Comparison of ENCODE assay signal across 28 cellular contexts in genomic region chr15:66985653-66986052, GRCh38.
"Had no signal": no experiment of that assay in that cellular context is flagged by ENCODE, and none has a peak within 500 bp of the region (broad histone marks: within the 10 kb centered on the region; RNA-seq: fewer than 3 reads in every experiment).

No MANE protein-coding gene starts in this region.

- H3K4me3 ChIP-seq: lower lobe of right lung, pancreas, prostate gland, spleen, suprapubic skin, thoracic aorta, tibial artery, upper lobe of right lung, uterus had no signal

- H3K9me3 ChIP-seq: lower lobe of right lung, pancreas, prostate gland, suprapubic skin, thoracic aorta, tibial artery, upper lobe of right lung, uterus had no signal

- H3K4me1 Mint-ChIP-seq: naive thymus-derived CD4-positive, alpha-beta T cell; stimulated activated effector memory CD8-positive, alpha-beta T cell treated with anti-CD3 and anti-CD28 coated beads, Interleukin-12 subunit alpha, Interleukin-12 subunit beta, amount 100 ng/mL, for 72 hours had no signal

- H3K27ac ChIP-seq: lower lobe of right lung, pancreas, prostate gland, spleen, suprapubic skin, thoracic aorta, tibial artery, upper lobe of right lung, uterus had no signal

- H3K27ac Mint-ChIP-seq: naive thymus-derived CD4-positive, alpha-beta T cell; natural killer cell treated with Interleukin-12 subunit alpha and Interleukin-12 subunit beta and Interleukin-15 and Interleukin-18, amount 100 ng/mL, for 72 hours; stimulated activated effector memory CD8-positive, alpha-beta T cell treated with anti-CD3 and anti-CD28 coated beads, Interleukin-12 subunit alpha, Interleukin-12 subunit beta, amount 100 ng/mL, for 72 hours; stimulated activated naive CD8-positive, alpha-beta T cell treated with anti-CD3 and anti-CD28 coated beads, Interleukin-15, Interleukin-2, amounts not matched to agents 100 ng/mL and 50 ng/mL, for 24 hours had no signal

- ATAC-seq: left cardiac atrium; left lobe of liver; left ventricle myocardium superior; lower lobe of right lung; naive thymus-derived CD4-positive, alpha-beta T cell; natural killer cell treated with Interleukin-12 subunit alpha and Interleukin-12 subunit beta and Interleukin-15 and Interleukin-18, amount 100 ng/mL, for 72 hours; pancreas; right cardiac atrium; sciatic nerve; stimulated activated effector memory CD8-positive, alpha-beta T cell treated with anti-CD3 and anti-CD28 coated beads, Interleukin-12 subunit alpha, Interleukin-12 subunit beta, amount 100 ng/mL, for 72 hours; upper lobe of right lung had no signal

- DNase-seq: hippocampal formation; kidney glomerular epithelial cell; left cardiac atrium; left ventricle myocardium superior; lower lobe of right lung; mammary epithelial cell; mesenchymal stem cell; naive thymus-derived CD4-positive, alpha-beta T cell; pancreas; posterior cingulate gyrus; retina; right cardiac atrium; small intestine; spleen; stimulated activated CD4-positive, alpha-beta T cell treated with anti-CD3 and anti-CD28 coated beads, Interleukin-4, amount 100 ng/mL, for 24 hours; stimulated activated naive CD4-positive, alpha-beta T cell; tibial artery; trophoblast cell; upper lobe of right lung; uterus had no signal

- H3K4me3 Mint-ChIP-seq: naive thymus-derived CD4-positive, alpha-beta T cell; natural killer cell treated with Interleukin-12 subunit alpha and Interleukin-12 subunit beta and Interleukin-15 and Interleukin-18, amount 100 ng/mL, for 72 hours; stimulated activated effector memory CD8-positive, alpha-beta T cell treated with anti-CD3 and anti-CD28 coated beads, Interleukin-12 subunit alpha, Interleukin-12 subunit beta, amount 100 ng/mL, for 72 hours; stimulated activated naive CD8-positive, alpha-beta T cell treated with anti-CD3 and anti-CD28 coated beads, Interleukin-15, Interleukin-2, amounts not matched to agents 100 ng/mL and 50 ng/mL, for 24 hours had no signal

- H3K36me3 Mint-ChIP-seq: natural killer cell treated with Interleukin-12 subunit alpha and Interleukin-12 subunit beta and Interleukin-15 and Interleukin-18, amount 100 ng/mL, for 72 hours; stimulated activated effector memory CD8-positive, alpha-beta T cell treated with anti-CD3 and anti-CD28 coated beads, Interleukin-12 subunit alpha, Interleukin-12 subunit beta, amount 100 ng/mL, for 72 hours had no signal

- H3K4me1 ChIP-seq: lower lobe of right lung, pancreas, prostate gland, spleen, suprapubic skin, upper lobe of right lung, uterus had no signal

- H3K36me3 ChIP-seq: lower lobe of right lung, pancreas, prostate gland, spleen, suprapubic skin, thoracic aorta, tibial artery, upper lobe of right lung, uterus had no signal

- H3K9me3 Mint-ChIP-seq: natural killer cell treated with Interleukin-12 subunit alpha and Interleukin-12 subunit beta and Interleukin-15 and Interleukin-18, amount 100 ng/mL, for 72 hours had no signal

- H3K27me3 ChIP-seq: pancreas, spleen, tibial artery, upper lobe of right lung, uterus had no signal
